8 cellular contexts compared by ENCODE assay signal in the genomic region with DNA sequence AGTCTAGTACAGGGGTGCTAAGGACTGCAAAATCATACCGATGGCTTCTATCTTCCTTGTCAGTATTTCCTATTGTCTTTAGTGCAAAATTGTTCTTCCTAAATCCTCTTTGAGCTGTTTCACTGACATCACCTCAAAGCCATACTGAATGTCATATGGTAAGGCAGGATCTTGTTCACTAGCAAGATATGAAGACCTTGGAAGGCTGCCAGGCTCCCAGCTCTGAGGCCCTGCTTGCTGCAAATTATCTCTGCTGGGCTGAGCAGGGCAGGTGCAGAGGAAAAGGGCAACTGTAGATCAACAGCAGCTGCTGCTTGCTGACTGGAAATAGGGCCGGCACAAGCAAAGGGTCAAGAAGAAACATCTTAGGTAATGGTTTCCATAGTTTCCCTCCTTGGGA. TPM values are rescaled to one million over a fixed set of nuclear protein-coding genes. Genes with fewer than 3 reads are reported as not detected.
DNase-seq lines count a peak whose midpoint lies in the region; ATAC-seq and TF ChIP-seq lines count a peak whose summit lies in the region.

No MANE protein-coding gene starts in this region.

- H3K27me3 Mint-ChIP-seq in activated naive CD8-positive, alpha-beta T cell treated with anti-CD3 and anti-CD28 coated beads, Interleukin-2, amount 50 U/mL, for 24 hours = peaks cover 3% of the 10 kb centered on the region
- H3K27me3 Mint-ChIP-seq in activated naive CD8-positive, alpha-beta T cell treated with anti-CD3 and anti-CD28 coated beads for 36 hours = peaks cover 22% of the 10 kb centered on the region

- H3K4me1 Mint-ChIP-seq in activated naive CD8-positive, alpha-beta T cell treated with anti-CD3 and anti-CD28 coated beads, Interleukin-2, amount 50 U/mL, for 24 hours = peaks cover 49% of the 10 kb centered on the region
- peaks cover 14% of the 10 kb centered on the region for H3K4me1 Mint-ChIP-seq in activated naive CD8-positive, alpha-beta T cell treated with anti-CD3 and anti-CD28 coated beads for 36 hours

- no peak overlapping the region for H3K27ac Mint-ChIP-seq in activated naive CD8-positive, alpha-beta T cell treated with anti-CD3 and anti-CD28 coated beads, Interleukin-2, amount 50 U/mL, for 24 hours
- no peak overlapping the region for H3K27ac Mint-ChIP-seq in activated naive CD8-positive, alpha-beta T cell treated with anti-CD3 and anti-CD28 coated beads for 36 hours

- ATAC-seq in activated naive CD8-positive, alpha-beta T cell treated with anti-CD3 and anti-CD28 coated beads, Interleukin-2, amount 50 U/mL, for 24 hours = peak; percentile 12

- no peak for TF ChIP-seq CTCF in fibroblast of mammary gland (conservative IDR thresholded peaks at IDR 0.05; ENCODE audit: control insufficient read depth, insufficient read depth, low read depth, low read length)

- DNase-seq in activated naive CD8-positive, alpha-beta T cell treated with anti-CD3 and anti-CD28 coated beads, Interleukin-2, amount 50 U/mL, for 24 hours = peak; percentile 18
- no peak for DNase-seq in activated naive CD8-positive, alpha-beta T cell treated with anti-CD3 and anti-CD28 coated beads for 36 hours
- peak; percentile 5 for DNase-seq in HuH-7 (ENCODE audit: low spot score)
- peak; percentile 89 for DNase-seq in NCI-H82 treated with DMSO at 0.1 percent for 48 hours (lab: John Stamatoyannopoulos, UW; ENCODE audit: unreplicated experiment)
- DNase-seq in fibroblast of mammary gland (ENCODE audit: low read depth) = peak; percentile 68
- DNase-seq in middle frontal gyrus (ENCODE audit: extremely low spot score, low spot score) = no peak
- no peak for DNase-seq in foreskin melanocyte
- DNase-seq in HuH-7.5 (ENCODE audit: low spot score) = no peak

- H3K9me3 Mint-ChIP-seq in activated naive CD8-positive, alpha-beta T cell treated with anti-CD3 and anti-CD28 coated beads, Interleukin-2, amount 50 U/mL, for 24 hours = no peaks in the 10 kb centered on the region
- H3K9me3 Mint-ChIP-seq in activated naive CD8-positive, alpha-beta T cell treated with anti-CD3 and anti-CD28 coated beads for 36 hours = no peaks in the 10 kb centered on the region

- H3K4me3 Mint-ChIP-seq in activated naive CD8-positive, alpha-beta T cell treated with anti-CD3 and anti-CD28 coated beads, Interleukin-2, amount 50 U/mL, for 24 hours = no peak overlapping the region
- no peak overlapping the region for H3K4me3 Mint-ChIP-seq in activated naive CD8-positive, alpha-beta T cell treated with anti-CD3 and anti-CD28 coated beads for 36 hours

- H3K4me3 ChIP-seq in fibroblast of mammary gland (ENCODE audit: control insufficient read depth, low read depth, low read length) = no peak overlapping the region

- H3K36me3 Mint-ChIP-seq in activated naive CD8-positive, alpha-beta T cell treated with anti-CD3 and anti-CD28 coated beads, Interleukin-2, amount 50 U/mL, for 24 hours (ENCODE audit: low read depth) = no peaks in the 10 kb centered on the region
- H3K36me3 Mint-ChIP-seq in activated naive CD8-positive, alpha-beta T cell treated with anti-CD3 and anti-CD28 coated beads for 36 hours = no peaks in the 10 kb centered on the region

RNA-seq across cellular contexts. Expression of a gene that starts 58.2 kb away (rescaled TPM):
- 10 to 100 TPM; 82.0 to 83.4 TPM for total RNA-seq in activated naive CD8-positive, alpha-beta T cell treated with anti-CD3 and anti-CD28 coated beads for 36 hours

Comparison
In these comparisons a context has a peak if more than half of its experiments do, and no peak if none do; other contexts are left out.
1. DNase-seq: peak in activated naive CD8-positive, alpha-beta T cell treated with anti-CD3 and anti-CD28 coated beads, Interleukin-2, amount 50 U/mL, for 24 hours (single experiment), HuH-7 (single experiment), NCI-H82 treated with DMSO at 0.1 percent for 48 hours (single experiment) and fibroblast of mammary gland (single experiment); none in activated naive CD8-positive, alpha-beta T cell treated with anti-CD3 and anti-CD28 coated beads for 36 hours (single experiment), middle frontal gyrus (single experiment), foreskin melanocyte (single experiment) and HuH-7.5 (single experiment).